Comparison of ENCODE assay signal across 11 cellular contexts in genomic region chr14:83196235-83196634, GRCh38.
"Had no signal": no experiment of that assay in that cellular context is flagged by ENCODE, and none has a peak within 500 bp of the region (broad histone marks: within the 10 kb centered on the region; RNA-seq: fewer than 3 reads in every experiment).

No MANE protein-coding gene starts in this region.

- H3K27me3 ChIP-seq: tibial nerve had no signal

- DNase-seq: activated effector memory CD4-positive, alpha-beta T cell treated with Interleukin-2 at 50 U/mL for 16 hours; activated T-cell treated with anti-CD3 and anti-CD28 coated beads, Interleukin-2, amount 50 U/mL, for 1 hour; left colon; midbrain; right cardiac atrium had no signal

- ATAC-seq: activated CD4-positive, CD25-positive, alpha-beta regulatory T cell treated with anti-CD3 and anti-CD28 coated beads, Interleukin-2, amount 50 U/mL, for 24 hours; activated naive CD4-positive, alpha-beta T cell treated with anti-CD3 and anti-CD28 coated beads, Interleukin-2, amount 50 U/mL, for 72 hours; left colon; right cardiac atrium; stimulated activated memory B cell treated with anti-CD40 and anti-IgM and Interleukin-4, amounts not matched to agents 10 μg/mL and 1 μg/mL and 100 μg/mL, for 72 hours had no signal

- H3K36me3 ChIP-seq: tibial nerve had no signal

- H3K4me1 ChIP-seq: tibial nerve had no signal

- H3K4me3 ChIP-seq: lung, smooth muscle cell, tibial nerve had no signal

- H3K27ac ChIP-seq: tibial nerve had no signal
